ENCODE assay signal across 11 cellular contexts in genomic region chr7:139774376-139774775, GRCh38. TPM values are rescaled to one million over a fixed set of nuclear protein-coding genes. Genes with fewer than 3 reads are reported as not detected.
DNase-seq lines count a peak whose midpoint lies in the region; ATAC-seq and TF ChIP-seq lines count a peak whose summit lies in the region.
"Had no signal": no experiment of that assay in that cellular context is flagged by ENCODE, and none has a peak within 500 bp of the region (broad histone marks: within the 10 kb centered on the region; RNA-seq: fewer than 3 reads in every experiment).

No MANE protein-coding gene starts in this region.

- H3K27ac ChIP-seq in RWPE2 (ENCODE audit: poor library complexity, severe bottlenecking) = peak overlapping the region; percentile 95
- peak overlapping the region; percentile 91 for H3K27ac ChIP-seq in epithelial cell of prostate
- peak overlapping the region; percentile 93 for H3K27ac ChIP-seq in psoas muscle
- H3K27ac ChIP-seq: suprapubic skin had no signal

- no peaks in the 10 kb centered on the region for H3K9me3 ChIP-seq in RWPE2 (ENCODE audit: severe bottlenecking)
- no peaks in the 10 kb centered on the region for H3K9me3 ChIP-seq in psoas muscle
- H3K9me3 ChIP-seq: heart right ventricle, suprapubic skin had no signal

- peaks cover 50% of the 10 kb centered on the region for H3K4me1 ChIP-seq in RWPE2 (ENCODE audit: insufficient read depth, poor library complexity, severe bottlenecking)
- peaks cover 57% of the 10 kb centered on the region for H3K4me1 ChIP-seq in psoas muscle

- no peak overlapping the region for H3K4me3 ChIP-seq in RWPE2 (ENCODE audit: severe bottlenecking)
- peak overlapping the region; percentile 91 for H3K4me3 ChIP-seq in psoas muscle
- H3K4me3 ChIP-seq: suprapubic skin had no signal

- intact Hi-C loops in psoas muscle (cut with DNase I) = loop anchor here (2.0 to 10.0 kb wide), 2 partner anchors 128 to 230 kb away; no protein-coding TSS in a partner anchor

- no peak for TF ChIP-seq CTCF in RWPE2 (IDR thresholded peaks at IDR 0.05; ENCODE audit: poor library complexity, severe bottlenecking)
- TF ChIP-seq CTCF in psoas muscle (IDR thresholded peaks at IDR 0.05) = no peak

- H3K36me3 ChIP-seq in RWPE2 (ENCODE audit: low read depth) (peaks cover 13% of the 10 kb centered on the region), psoas muscle (ENCODE audit: insufficient read depth in 1 of 2, low read depth in 1 of 2) (peaks cover 0 to 23% of the 10 kb centered on the region in 2 donors)
- H3K36me3 ChIP-seq: suprapubic skin had no signal

- ATAC-seq in RWPE2 (ENCODE audit: low read depth) = peak; percentile 49
- peak; percentile 17 to 38 (median 26) for ATAC-seq in psoas muscle
- no peak for ATAC-seq in HG02973 (IDR thresholded peaks at IDR 0.05; ENCODE audit: unreplicated experiment)
- ATAC-seq: heart right ventricle had no signal

- DNase-seq in GM03348 (ENCODE audit: low spot score) (peak; percentile 77), RWPE2 (ENCODE audit: low spot score) (no peak), epithelial cell of prostate (ENCODE audit: low read depth, low spot score) (peak; percentile 55), psoas muscle (no peak), Ammon's horn (ENCODE audit: low spot score) (no peak), NCI-H510A (lab: John Stamatoyannopoulos, UW) (no peak)
- no peak for DNase-seq in activated CD8-positive, alpha-beta memory T cell treated with anti-CD3 and anti-CD28 coated beads, Interleukin-2, amount 50 U/mL, for 48 hours
- DNase-seq: GOT3, heart right ventricle had no signal

- 59 to 74% (median 72%) methylated on average over 1 of the region's 1 CpG for WGBS in psoas muscle, 3 donors

- H3K27me3 ChIP-seq in RWPE2 (ENCODE audit: insufficient read depth, poor library complexity, severe bottlenecking) = no peaks in the 10 kb centered on the region
- no peaks in the 10 kb centered on the region for H3K27me3 ChIP-seq in psoas muscle (ENCODE audit: insufficient read depth in 3 of 3, low read length in 2 of 3)
- H3K27me3 ChIP-seq: heart right ventricle, suprapubic skin had no signal

RNA-seq across cellular contexts. Expression of gene HIPK2, which starts 3.4 kb away (rescaled TPM):
- total RNA-seq in psoas muscle = 100 to 1,000 TPM in 2 of 4 donors, 10 to 100 TPM in 2; 74.7 to 166 (median 99.6) TPM
- 10 to 100 TPM; 18.1 to 78.5 (median 26.0) TPM for polyA plus RNA-seq in psoas muscle

RNA-seq across cellular contexts. Expression of gene TBXAS1, which starts 54.7 kb away (rescaled TPM):
- 1 to 10 TPM; 2.0 to 2.9 (median 2.7) TPM for total RNA-seq in psoas muscle
- 1 to 10 TPM in 2 of 3 donors, under 1 TPM in 1; 0.90 to 1.7 (median 1.1) TPM for polyA plus RNA-seq in psoas muscle

Comparison
In these comparisons a context has a peak if more than half of its experiments do, and no peak if none do; other contexts are left out.
1. DNase-seq: peak in GM03348 (single experiment) and epithelial cell of prostate (single experiment); none in RWPE2 (single experiment), psoas muscle (0 of 2), Ammon's horn (single experiment), activated CD8-positive, alpha-beta memory T cell treated with anti-CD3 and anti-CD28 coated beads, Interleukin-2, amount 50 U/mL, for 48 hours (single experiment) and NCI-H510A (single experiment).
2. Peak in every context shown above with its lines, with median percentiles within 50 percentile points of each other: H3K27ac ChIP-seq.